ENCODE assay signal across 23 cellular contexts in genomic region chr20:4885877-4886276, GRCh38.
DNase-seq lines count a peak whose midpoint lies in the region; ATAC-seq, FAIRE-seq and TF ChIP-seq lines count a peak whose summit lies in the region.
"Had no signal": no experiment of that assay in that cellular context is flagged by ENCODE, and none has a peak within 500 bp of the region (broad histone marks: within the 10 kb centered on the region; RNA-seq: fewer than 3 reads in every experiment).

No MANE protein-coding gene starts in this region.

- intact Hi-C loops in activated CD8-positive, alpha-beta T cell treated with anti-CD3 and anti-CD28 coated beads for 36 hours (cut with micrococcal nuclease) = no loop called here

- POLR2A ChIA-PET in activated CD8-positive, alpha-beta T cell treated with anti-CD3 and anti-CD28 coated beads, Interleukin-2, amount 10 ng/mL, durations not matched to agents 7 days and 5 days (lab: Charles Lee) = no interaction called here
- POLR2A ChIA-PET in activated CD8-positive, alpha-beta T cell treated with anti-CD3 and anti-CD28 coated beads for 36 hours (lab: Charles Lee) = no interaction called here

- ATAC-seq in activated CD8-positive, alpha-beta T cell treated with anti-CD3 and anti-CD28 coated beads, Interleukin-2, amount 10 ng/mL, durations not matched to agents 7 days and 5 days = no peak
- no peak for ATAC-seq in activated CD8-positive, alpha-beta T cell treated with anti-CD3 and anti-CD28 coated beads for 36 hours
- ATAC-seq in activated T-helper 17 cell treated with anti-CD3 and anti-CD28 coated beads, Interleukin-2, amount 50 U/mL, for 72 hours (replicated peaks) = no peak
- no peak for ATAC-seq in memory B cell (ENCODE audit: low read depth)
- ATAC-seq in HG03378 (IDR thresholded peaks at IDR 0.05; ENCODE audit: unreplicated experiment) = no peak
- ATAC-seq in GM21367 (IDR thresholded peaks at IDR 0.05; ENCODE audit: unreplicated experiment) = no peak
- ATAC-seq: HCT116, K562 had no signal

- no peaks in the 10 kb centered on the region for H3K27me3 Mint-ChIP-seq in activated CD8-positive, alpha-beta T cell treated with anti-CD3 and anti-CD28 coated beads, Interleukin-2, amount 10 ng/mL, durations not matched to agents 7 days and 5 days (ENCODE audit: low read depth)
- no peaks in the 10 kb centered on the region for H3K27me3 Mint-ChIP-seq in activated CD8-positive, alpha-beta T cell treated with anti-CD3 and anti-CD28 coated beads for 36 hours
- no peaks in the 10 kb centered on the region for H3K27me3 Mint-ChIP-seq in activated T-helper 17 cell treated with anti-CD3 and anti-CD28 coated beads, Interleukin-2, amount 50 U/mL, for 72 hours
- H3K27me3 Mint-ChIP-seq in memory B cell = no peaks in the 10 kb centered on the region
- H3K27me3 Mint-ChIP-seq: CD4-positive, CD25-positive, alpha-beta regulatory T cell had no signal

- H3K27ac Mint-ChIP-seq in activated CD8-positive, alpha-beta T cell treated with anti-CD3 and anti-CD28 coated beads, Interleukin-2, amount 10 ng/mL, durations not matched to agents 7 days and 5 days = peak overlapping the region; percentile 31
- H3K27ac Mint-ChIP-seq in activated CD8-positive, alpha-beta T cell treated with anti-CD3 and anti-CD28 coated beads for 36 hours = no peak overlapping the region
- H3K27ac Mint-ChIP-seq in activated T-helper 17 cell treated with anti-CD3 and anti-CD28 coated beads, Interleukin-2, amount 50 U/mL, for 72 hours = peak overlapping the region; percentile 9
- H3K27ac Mint-ChIP-seq in memory B cell = peak overlapping the region; percentile 31

- peak; percentile 79 for FAIRE-seq in GM12891 (lab: Jason Lieb, UNC)
- FAIRE-seq: A204.1, K562 had no signal

- CTCF ChIA-PET in activated CD8-positive, alpha-beta T cell treated with anti-CD3 and anti-CD28 coated beads, Interleukin-2, amount 10 ng/mL, durations not matched to agents 7 days and 5 days (lab: Charles Lee) = interaction anchor here (1.3 to 1.4 kb wide), 2 partner anchors 215 to 337 kb away, joined by 3 to 4 read pairs; no protein-coding TSS in a partner anchor
- CTCF ChIA-PET in activated CD8-positive, alpha-beta T cell treated with anti-CD3 and anti-CD28 coated beads for 36 hours (lab: Charles Lee) = interaction anchor here (0.8 to 1.6 kb wide), 3 partner anchors 45 to 215 kb away, joined by 3 to 4 read pairs (median 3); no protein-coding TSS in a partner anchor

- no peak for TF ChIP-seq POLR2A in GM12891 (IDR thresholded peaks at IDR 0.05; ENCODE audit: low read depth, low read length)

- no peaks in the 10 kb centered on the region for H3K9me3 Mint-ChIP-seq in activated CD8-positive, alpha-beta T cell treated with anti-CD3 and anti-CD28 coated beads, Interleukin-2, amount 10 ng/mL, durations not matched to agents 7 days and 5 days (ENCODE audit: insufficient read depth)
- no peaks in the 10 kb centered on the region for H3K9me3 Mint-ChIP-seq in activated CD8-positive, alpha-beta T cell treated with anti-CD3 and anti-CD28 coated beads for 36 hours
- no peaks in the 10 kb centered on the region for H3K9me3 Mint-ChIP-seq in activated T-helper 17 cell treated with anti-CD3 and anti-CD28 coated beads, Interleukin-2, amount 50 U/mL, for 72 hours
- H3K9me3 Mint-ChIP-seq in memory B cell = no peaks in the 10 kb centered on the region
- H3K9me3 Mint-ChIP-seq: CD4-positive, CD25-positive, alpha-beta regulatory T cell had no signal

- H3K4me3 Mint-ChIP-seq in activated CD8-positive, alpha-beta T cell treated with anti-CD3 and anti-CD28 coated beads, Interleukin-2, amount 10 ng/mL, durations not matched to agents 7 days and 5 days = no peak overlapping the region
- H3K4me3 Mint-ChIP-seq in activated CD8-positive, alpha-beta T cell treated with anti-CD3 and anti-CD28 coated beads for 36 hours = no peak overlapping the region
- H3K4me3 Mint-ChIP-seq in activated T-helper 17 cell treated with anti-CD3 and anti-CD28 coated beads, Interleukin-2, amount 50 U/mL, for 72 hours = no peak overlapping the region
- H3K4me3 Mint-ChIP-seq in memory B cell = no peak overlapping the region
- H3K4me3 Mint-ChIP-seq: CD4-positive, CD25-positive, alpha-beta regulatory T cell had no signal

- H3K36me3 Mint-ChIP-seq in activated CD8-positive, alpha-beta T cell treated with anti-CD3 and anti-CD28 coated beads, Interleukin-2, amount 10 ng/mL, durations not matched to agents 7 days and 5 days (ENCODE audit: low read depth) = peaks cover 28% of the 10 kb centered on the region
- H3K36me3 Mint-ChIP-seq in activated CD8-positive, alpha-beta T cell treated with anti-CD3 and anti-CD28 coated beads for 36 hours (ENCODE audit: low read depth) = peaks cover 14% of the 10 kb centered on the region
- peaks cover 62% of the 10 kb centered on the region for H3K36me3 Mint-ChIP-seq in activated T-helper 17 cell treated with anti-CD3 and anti-CD28 coated beads, Interleukin-2, amount 50 U/mL, for 72 hours (ENCODE audit: low read depth)
- H3K36me3 Mint-ChIP-seq in memory B cell = peaks cover 36% of the 10 kb centered on the region

- peaks cover 23% of the 10 kb centered on the region for H3K4me1 Mint-ChIP-seq in activated CD8-positive, alpha-beta T cell treated with anti-CD3 and anti-CD28 coated beads, Interleukin-2, amount 10 ng/mL, durations not matched to agents 7 days and 5 days (ENCODE audit: low read depth)
- H3K4me1 Mint-ChIP-seq in activated CD8-positive, alpha-beta T cell treated with anti-CD3 and anti-CD28 coated beads for 36 hours (ENCODE audit: low read depth) = peaks cover 5% of the 10 kb centered on the region
- H3K4me1 Mint-ChIP-seq in activated T-helper 17 cell treated with anti-CD3 and anti-CD28 coated beads, Interleukin-2, amount 50 U/mL, for 72 hours = no peaks in the 10 kb centered on the region
- H3K4me1 Mint-ChIP-seq in memory B cell = peaks cover 7% of the 10 kb centered on the region

- no peak for TF ChIP-seq CTCF in activated CD8-positive, alpha-beta T cell treated with anti-CD3 and anti-CD28 coated beads for 36 hours (IDR thresholded peaks at IDR 0.05)

- DNase-seq in activated CD8-positive, alpha-beta T cell treated with anti-CD3 and anti-CD28 coated beads, Interleukin-2, amount 10 ng/mL, durations not matched to agents 7 days and 5 days = no peak
- DNase-seq in activated CD8-positive, alpha-beta T cell treated with anti-CD3 and anti-CD28 coated beads for 36 hours = no peak
- DNase-seq in GM12891 (ENCODE audit: insufficient read length, low spot score) (no peak), memory B cell (ENCODE audit: low spot score in 2 of 2) (no peak), SIG-M5 (lab: John Stamatoyannopoulos, UW) (no peak)
- DNase-seq: BE2C; Caco-2; CD4-positive, CD25-positive, alpha-beta regulatory T cell; GF-D8; GOT3; NCI-H1417; NCI-H187; NCI-H2107; NCI-H510A treated with DMSO at 0.1 percent for 48 hours; NCI-H82; PC-9; SJCRH30 had no signal

TF ChIP-seq in GM12891, 5 proteins besides CTCF, POLR2A, EP300 and RAD21:
- TF ChIP-seq POLR2AphosphoS5 (IDR thresholded peaks at IDR 0.05; ENCODE audit: low read depth, low read length) = no peak
